In the genomic region with DNA sequence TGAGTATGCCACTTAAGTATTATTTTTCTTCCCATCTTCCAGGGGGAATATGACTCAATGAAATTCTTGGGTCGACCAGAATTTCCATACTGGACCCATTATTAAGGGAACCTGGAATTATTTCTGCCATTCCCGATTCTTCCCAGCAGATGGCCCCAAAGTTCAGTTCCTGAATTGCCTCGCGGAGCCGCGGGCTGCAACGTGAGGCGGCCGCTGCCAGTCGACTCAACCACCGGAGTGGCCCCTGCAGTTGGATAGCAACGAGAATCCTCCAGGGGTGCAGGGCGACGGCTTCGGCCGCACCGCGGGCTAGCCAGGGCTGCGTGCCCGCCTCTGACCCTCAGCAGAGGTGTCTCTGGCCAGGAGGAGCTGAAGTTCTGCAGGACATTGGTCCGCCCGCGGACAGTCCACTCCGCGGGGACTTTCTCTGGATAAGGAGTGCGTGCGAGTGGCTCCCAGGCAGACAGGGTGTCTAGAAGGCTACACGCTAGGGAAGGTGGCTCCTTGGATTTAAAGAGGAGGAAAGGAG, we compare ENCODE assay signal across 8 cellular contexts. TPM values are rescaled to one million over a fixed set of nuclear protein-coding genes. Genes with fewer than 3 reads are reported as not detected.
DNase-seq lines count a peak whose midpoint lies in the region; ATAC-seq, FAIRE-seq and TF ChIP-seq lines count a peak whose summit lies in the region.

No MANE protein-coding gene starts in this region.

- DNase-seq in AG10803 (ENCODE audit: low read depth) (peak; percentile 89), NCI-H146 (lab: John Stamatoyannopoulos, UW) (peak; percentile 62), body of pancreas (peak; percentile 80 to 89 (median 83)), iPS DF 6.9 (ENCODE audit: low read depth, low spot score) (peak; percentile 43), retinal pigment epithelial cell (ENCODE audit: low read depth) (no peak)

- ATAC-seq in GM21367 (IDR thresholded peaks at IDR 0.05; ENCODE audit: unreplicated experiment), result peak; percentile 21
- peak; percentile 94 for ATAC-seq in body of pancreas
- ATAC-seq in HG03571 (IDR thresholded peaks at IDR 0.05; ENCODE audit: unreplicated experiment), result no peak

- intact Hi-C loops in body of pancreas (cut with DNase I), result no loop called here

- 0% methylated on average over 19 to 28 of the region's 28 CpGs for WGBS in body of pancreas, 2 donors
- no CpG with 5 or more reads among the region's 28 CpGs for WGBS in iPS DF 6.9 (ENCODE audit: insufficient coverage, insufficient read length)

- peaks cover 10% of the 10 kb centered on the region for H3K4me1 ChIP-seq in body of pancreas
- no peaks in the 10 kb centered on the region; the same call in 1 of the 2 replicates for H3K4me1 ChIP-seq in iPS DF 6.9 (ENCODE audit: control insufficient read depth, insufficient read depth, low read length)

- TF ChIP-seq POLR2A in body of pancreas (IDR thresholded peaks at IDR 0.05), result no peak

- peak; percentile 29 for FAIRE-seq in TTC549 (lab: Jason Lieb, UNC)

- H3K9me3 ChIP-seq in body of pancreas, result no peaks in the 10 kb centered on the region
- no peaks in the 10 kb centered on the region for H3K9me3 ChIP-seq in iPS DF 6.9 (ENCODE audit: control insufficient read depth, insufficient read depth, low read length)

- TF ChIP-seq CTCF in AG10803 (conservative IDR thresholded peaks at IDR 0.05; ENCODE audit: low read length) (peak; percentile 85), body of pancreas (IDR thresholded peaks at IDR 0.05) (peak; percentile 67 to 88 (median 85)), retinal pigment epithelial cell (conservative IDR thresholded peaks at IDR 0.05; ENCODE audit: low read depth, low read length) (peak; percentile 80)

- H3K4me3 ChIP-seq in AG10803 (ENCODE audit: low read length) (peak overlapping the region; percentile 66), body of pancreas (no peak overlapping the region), iPS DF 6.9 (ENCODE audit: low read length) (peak overlapping the region; percentile 58; the same call in 1 of the 2 replicates), retinal pigment epithelial cell (ENCODE audit: low read length) (peak overlapping the region; percentile 59)

- H3K27me3 ChIP-seq in body of pancreas, result no peaks in the 10 kb centered on the region
- peaks cover 5% of the 10 kb centered on the region; the same call in 1 of the 2 replicates for H3K27me3 ChIP-seq in iPS DF 6.9 (ENCODE audit: control insufficient read depth, insufficient read depth, low read length)

- H3K27ac ChIP-seq in body of pancreas (no peak overlapping the region), iPS DF 6.9 (ENCODE audit: low read length) (no peak overlapping the region)

- H3K36me3 ChIP-seq in body of pancreas (replicated peaks in 1 of 2; ENCODE audit: insufficient read depth in 1 of 2, low read depth in 2 of 2), result no peaks in the 10 kb centered on the region
- H3K36me3 ChIP-seq in iPS DF 6.9 (ENCODE audit: control insufficient read depth, insufficient read depth, low read length), result no peaks in the 10 kb centered on the region

RNA-seq across cellular contexts. Expression of a gene that starts 0.6 kb away (rescaled TPM):
- not detected for total RNA-seq in body of pancreas

RNA-seq across cellular contexts. Expression of a gene that starts 13.3 kb away (rescaled TPM):
- 10 to 100 TPM in 1 of 2 donors, 1 to 10 TPM in 1; 7.8 to 14.5 TPM for total RNA-seq in body of pancreas

Comparison
In these comparisons a context has a peak if more than half of its experiments do, and no peak if none do; other contexts are left out.
1. H3K4me3 ChIP-seq: peak in AG10803 (single experiment), iPS DF 6.9 (single experiment) and retinal pigment epithelial cell (single experiment); none in body of pancreas (0 of 2).
2. Peak in every context shown above with its lines, with median percentiles within 50 percentile points of each other: CTCF ChIP-seq.